ENCODE assay signal across 16 cellular contexts in the genomic region with DNA sequence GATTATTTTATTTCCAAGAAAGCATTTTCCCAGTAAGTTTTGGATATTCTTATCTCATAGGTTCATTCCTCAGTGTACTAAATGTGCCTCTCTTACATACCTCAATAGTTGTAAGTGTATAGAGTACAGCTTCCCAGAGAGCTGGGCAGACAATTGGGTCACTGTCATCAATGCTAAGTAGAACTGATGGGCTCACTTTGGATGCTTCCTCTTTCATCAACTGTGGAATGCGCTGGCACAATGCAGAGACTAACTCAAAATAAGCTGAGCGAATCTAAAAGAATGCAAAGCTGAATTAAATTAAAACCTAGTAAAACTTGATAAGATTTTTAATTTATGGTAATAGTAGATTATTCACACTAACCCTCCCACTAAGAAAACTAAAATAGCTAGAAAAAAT. TPM values are rescaled to one million over a fixed set of nuclear protein-coding genes. Genes with fewer than 3 reads are reported as not detected.
DNase-seq lines count a peak whose midpoint lies in the region; TF ChIP-seq lines count a peak whose summit lies in the region.
"Had no signal": no experiment of that assay in that cellular context is flagged by ENCODE, and none has a peak within 500 bp of the region (broad histone marks: within the 10 kb centered on the region; RNA-seq: fewer than 3 reads in every experiment).

No MANE protein-coding gene starts in this region.

- H3K4me1 Mint-ChIP-seq in neural progenitor cell: peaks cover 3% of the 10 kb centered on the region
- H3K4me1 Mint-ChIP-seq: B cell had no signal

- H3K36me3 Mint-ChIP-seq in neural progenitor cell: peaks cover 34% of the 10 kb centered on the region

- H3K4me3 ChIP-seq in fibroblast of pulmonary artery (replicated peaks; ENCODE audit: low read depth, low read length) (no peak overlapping the region), neural progenitor cell (no peak overlapping the region)
- H3K4me3 ChIP-seq: right atrium auricular region, SJSA1 had no signal

- no peak for TF ChIP-seq CTCF in fibroblast of pulmonary artery (IDR thresholded peaks at IDR 0.05; ENCODE audit: low read length, missing control alignments)
- no peak for TF ChIP-seq CTCF in neural progenitor cell (IDR thresholded peaks at IDR 0.05)

- in situ Hi-C loops in SK-MEL-5 (cut with HindIII; ENCODE audit: low pct_unique_long_range_greater_than_20kb, low sequenced_read_pairs): no loop called here

- H3K9ac ChIP-seq in neural progenitor cell: no peak overlapping the region

- H3K9me3 ChIP-seq in neural progenitor cell (ENCODE audit: low read depth): no peaks in the 10 kb centered on the region
- H3K9me3 ChIP-seq: right atrium auricular region, SJSA1 had no signal

- peaks cover 14% of the 10 kb centered on the region for H3K36me3 ChIP-seq in neural progenitor cell

- no peaks in the 10 kb centered on the region for H3K27me3 Mint-ChIP-seq in neural progenitor cell (ENCODE audit: insufficient read depth, low read depth)
- H3K27me3 Mint-ChIP-seq: activated naive CD8-positive, alpha-beta T cell treated with anti-CD3 and anti-CD28 coated beads for 36 hours; B cell; brain had no signal

- H3K79me2 ChIP-seq in neural progenitor cell (ENCODE audit: low read depth): peaks cover 8% of the 10 kb centered on the region

- H3K4me2 ChIP-seq in neural progenitor cell: peak overlapping the region; percentile 32

- DNase-seq in EH (ENCODE audit: low read depth): peak; percentile 60
- peak; percentile 25 for DNase-seq in SK-MEL-5 (ENCODE audit: low read depth, low spot score)
- peak; percentile 8 for DNase-seq in fibroblast of pulmonary artery (ENCODE audit: low read depth)
- peak; percentile 84 for DNase-seq in neural progenitor cell (ENCODE audit: low spot score)
- DNase-seq in COR-L47 (lab: John Stamatoyannopoulos, UW): no peak
- DNase-seq in activated naive CD4-positive, alpha-beta T cell treated with anti-CD3 and anti-CD28 coated beads, Interleukin-2, amount 50 U/mL, for 16 hours: no peak
- DNase-seq in GOT3 (lab: John Stamatoyannopoulos, UW): no peak
- DNase-seq: activated naive CD8-positive, alpha-beta T cell treated with anti-CD3 and anti-CD28 coated beads for 36 hours; NCI-H1436; NCI-H2171; NCI-H82 had no signal

- peak overlapping the region; percentile 50 for H3K27ac Mint-ChIP-seq in neural progenitor cell
- H3K27ac Mint-ChIP-seq: activated naive CD8-positive, alpha-beta T cell treated with anti-CD3 and anti-CD28 coated beads for 36 hours; B cell had no signal

- peaks cover 20% of the 10 kb centered on the region for H3F3A ChIP-seq in neural progenitor cell (ENCODE audit: low read depth)

- no peaks in the 10 kb centered on the region for H3K27me3 ChIP-seq in neural progenitor cell
- H3K27me3 ChIP-seq: right atrium auricular region, SJSA1 had no signal

- no peak overlapping the region for H2AFZ ChIP-seq in neural progenitor cell (replicated peaks)

- H4K20me1 ChIP-seq in neural progenitor cell (ENCODE audit: low read depth): no peaks in the 10 kb centered on the region

- H3K4me1 ChIP-seq in neural progenitor cell: peaks cover 21% of the 10 kb centered on the region

- H3K27ac ChIP-seq in neural progenitor cell: peak overlapping the region; percentile 91
- H3K27ac ChIP-seq: epithelial cell of prostate, right atrium auricular region, SJSA1 had no signal

- no peak overlapping the region for H3K4me3 Mint-ChIP-seq in neural progenitor cell
- H3K4me3 Mint-ChIP-seq: activated naive CD8-positive, alpha-beta T cell treated with anti-CD3 and anti-CD28 coated beads for 36 hours; B cell; brain had no signal

- H3K9me3 Mint-ChIP-seq in neural progenitor cell: peaks cover 2% of the 10 kb centered on the region
- H3K9me3 Mint-ChIP-seq: activated naive CD8-positive, alpha-beta T cell treated with anti-CD3 and anti-CD28 coated beads for 36 hours had no signal

RNA-seq across cellular contexts. Expression of a gene that starts 21.5 kb away (rescaled TPM):
- 19.5 and 22.5 TPM in 2 replicates for total RNA-seq in SK-MEL-5 (2014; rRNA removed; shearing (Covaris generic))
- 8.3 and 11.6 TPM in 2 replicates for polyA plus RNA-seq in SK-MEL-5 (2015; cell fraction: cytosol; rRNA removed)
- polyA plus RNA-seq in SK-MEL-5 (2015; cell fraction: nucleus; rRNA removed): 39.4 and 47.5 TPM in 2 replicates
- 29.4 and 37.3 TPM in 2 replicates for total RNA-seq in neural progenitor cell (ENCODE audit: low replicate concordance)

RNA-seq across cellular contexts. Expression of a gene that starts 48.0 kb away (rescaled TPM):
- 20.8 and 25.2 TPM in 2 replicates for total RNA-seq in SK-MEL-5 (2014; rRNA removed; shearing (Covaris generic))
- polyA plus RNA-seq in SK-MEL-5 (2015; cell fraction: cytosol; rRNA removed): 15.1 and 17.9 TPM in 2 replicates
- 15.3 and 17.6 TPM in 2 replicates for polyA plus RNA-seq in SK-MEL-5 (2015; cell fraction: nucleus; rRNA removed)
- total RNA-seq in neural progenitor cell (ENCODE audit: low replicate concordance): 9.6 and 10.2 TPM in 2 replicates

RNA-seq across cellular contexts. Expression of a gene that starts 53.3 kb away (rescaled TPM):
- 41.8 and 45.2 TPM in 2 replicates for total RNA-seq in SK-MEL-5 (2014; rRNA removed; shearing (Covaris generic))
- polyA plus RNA-seq in SK-MEL-5 (2015; cell fraction: cytosol; rRNA removed): 14.2 and 21.1 TPM in 2 replicates
- polyA plus RNA-seq in SK-MEL-5 (2015; cell fraction: nucleus; rRNA removed): 46.8 and 48.1 TPM in 2 replicates
- 24.7 and 38.5 TPM in 2 replicates for total RNA-seq in neural progenitor cell (ENCODE audit: low replicate concordance)

Comparison
In these comparisons a context has a peak if more than half of its experiments do, and no peak if none do; other contexts are left out.
1. DNase-seq: peak in EH (single experiment), SK-MEL-5 (single experiment), fibroblast of pulmonary artery (single experiment) and neural progenitor cell (single experiment); none in COR-L47 (single experiment), activated naive CD4-positive, alpha-beta T cell treated with anti-CD3 and anti-CD28 coated beads, Interleukin-2, amount 50 U/mL, for 16 hours (single experiment) and GOT3 (single experiment).